ENCODE assay signal across 1 cellular context in the genomic region with DNA sequence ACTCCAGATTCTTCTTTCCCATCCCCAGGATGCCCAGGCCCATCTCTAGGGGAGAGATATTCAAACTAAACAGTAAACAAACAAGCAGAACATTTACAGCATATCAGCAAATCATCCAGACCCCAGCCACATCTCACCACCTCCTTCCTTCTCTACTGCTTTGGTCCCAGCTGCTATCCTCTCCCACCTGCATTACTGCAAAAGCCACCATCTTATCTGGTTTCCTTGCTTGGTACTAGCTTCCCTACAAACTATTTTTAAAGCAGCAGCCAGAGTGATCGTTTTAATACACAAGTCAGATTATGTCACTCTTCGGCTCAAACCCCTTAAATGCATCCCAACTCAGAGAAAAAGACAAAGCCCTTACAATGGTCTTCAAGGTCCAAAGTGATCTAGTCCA.
TF ChIP-seq lines count a peak whose summit lies in the region.

No MANE protein-coding gene starts in this region.

TF ChIP-seq in K562, 482 proteins besides CTCF, POLR2A, EP300 and RAD21:
- TF ChIP-seq, protein P1, sequence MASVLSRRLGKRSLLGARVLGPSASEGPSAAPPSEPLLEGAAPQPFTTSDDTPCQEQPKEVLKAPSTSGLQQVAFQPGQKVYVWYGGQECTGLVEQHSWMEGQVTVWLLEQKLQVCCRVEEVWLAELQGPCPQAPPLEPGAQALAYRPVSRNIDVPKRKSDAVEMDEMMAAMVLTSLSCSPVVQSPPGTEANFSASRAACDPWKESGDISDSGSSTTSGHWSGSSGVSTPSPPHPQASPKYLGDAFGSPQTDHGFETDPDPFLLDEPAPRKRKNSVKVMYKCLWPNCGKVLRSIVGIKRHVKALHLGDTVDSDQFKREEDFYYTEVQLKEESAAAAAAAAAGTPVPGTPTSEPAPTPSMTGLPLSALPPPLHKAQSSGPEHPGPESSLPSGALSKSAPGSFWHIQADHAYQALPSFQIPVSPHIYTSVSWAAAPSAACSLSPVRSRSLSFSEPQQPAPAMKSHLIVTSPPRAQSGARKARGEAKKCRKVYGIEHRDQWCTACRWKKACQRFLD (CRISPR knock-in tag; IDR thresholded peaks at IDR 0.05): no peak
- TF ChIP-seq C11orf30 (IDR thresholded peaks at IDR 0.05; ENCODE audit: low read depth): peak; percentile 20; the same call in 1 of the 2 replicates
- no peak for TF ChIP-seq CBX3 (IDR thresholded peaks at IDR 0.05; ENCODE audit: borderline replicate concordance in 1 of 2, low read length in 2 of 2)
- no peak for TF ChIP-seq MEIS2 (IDR thresholded peaks at IDR 0.05; ENCODE audit: partially characterized antibody)
- 0 out of 2 replicates have a peak, but pooled peaks have one; percentile 42 for TF ChIP-seq ZNF316 (IDR thresholded peaks at IDR 0.05)
